ENCODE assay signal across 28 cellular contexts in genomic region chr2:164975885-164976284, GRCh38. TPM values are rescaled to one million over a fixed set of nuclear protein-coding genes. Genes with fewer than 3 reads are reported as not detected.
DNase-seq lines count a peak whose midpoint lies in the region; ATAC-seq, FAIRE-seq and TF ChIP-seq lines count a peak whose summit lies in the region.
"Had no signal": no experiment of that assay in that cellular context is flagged by ENCODE, and none has a peak within 500 bp of the region (broad histone marks: within the 10 kb centered on the region; RNA-seq: fewer than 3 reads in every experiment).

No MANE protein-coding gene starts in this region.

- FAIRE-seq in A549 (lab: Jason Lieb, UNC), result peak; percentile 18
- FAIRE-seq in kidney (lab: Jason Lieb, UNC), result peak; percentile 65
- FAIRE-seq: A204.1, endothelial cell of umbilical vein, HepG2 had no signal

- WGBS in A549 (ENCODE audit: missing lambda C conversion rate), result 40% methylated on average over 1 of the region's 1 CpG

- H3K4me2 ChIP-seq in A549 (no peak overlapping the region), OCI-LY3 (ENCODE audit: low read length) (0 out of 2 replicates have a peak overlapping the region, but pooled peaks have one; percentile 13)

- H3K9ac ChIP-seq in OCI-LY3 (ENCODE audit: low read length), result no peak overlapping the region
- H3K9ac ChIP-seq in kidney (ENCODE audit: low read length in 2 of 2), result no peak overlapping the region

- H3K4me3 Mint-ChIP-seq in IgD-negative memory B cell, result peak overlapping the region in 3 of 4 donors; percentile 6 to 79 (median 55)
- no peak overlapping the region for H3K4me3 Mint-ChIP-seq in activated CD8-positive, alpha-beta T cell treated with anti-CD3 and anti-CD28 coated beads, Interleukin-2, amount 10 ng/mL, durations not matched to agents 7 days and 5 days
- H3K4me3 Mint-ChIP-seq: activated T-helper 1 cell treated with anti-CD3 and anti-CD28 coated beads, Interleukin-12 subunit alpha, Interleukin-12 subunit beta, Interleukin-2, Interleukin-4 antibody, amounts not matched to agents 30 ng/mL and 10 ng/mL and 1 ng/mL, durations not matched to agents 14 hours and 24 hours and 36 hours; naive thymus-derived CD8-positive, alpha-beta T cell; stimulated activated naive CD8-positive, alpha-beta T cell treated with anti-CD3 and anti-CD28 coated beads, Interleukin-15, amount 100 ng/mL, for 72 hours had no signal

- CTCF ChIA-PET in A549 (lab: Yijun Ruan, JAX), result no interaction called here
- CTCF ChIA-PET in activated CD8-positive, alpha-beta T cell treated with anti-CD3 and anti-CD28 coated beads, Interleukin-2, amount 10 ng/mL, durations not matched to agents 7 days and 5 days (lab: Charles Lee), result interaction anchor here (1.1 kb wide), 1 partner anchor 17 kb away, joined by 3 read pairs; no protein-coding TSS in a partner anchor

- no peak for TF ChIP-seq RAD21 in A549 (conservative IDR thresholded peaks at IDR 0.05 in 1 of 2, IDR thresholded peaks at IDR 0.05 in 1 of 2)

- H2AFZ ChIP-seq in OCI-LY3 (ENCODE audit: low read depth, low read length), result no peak overlapping the region

- peak overlapping the region in 2 of 3 donors; percentile 22 to 80 for H3K27ac Mint-ChIP-seq in IgD-negative memory B cell
- no peak overlapping the region for H3K27ac Mint-ChIP-seq in activated CD8-positive, alpha-beta T cell treated with anti-CD3 and anti-CD28 coated beads, Interleukin-2, amount 10 ng/mL, durations not matched to agents 7 days and 5 days
- H3K27ac Mint-ChIP-seq: activated T-helper 1 cell treated with anti-CD3 and anti-CD28 coated beads, Interleukin-12 subunit alpha, Interleukin-12 subunit beta, Interleukin-2, Interleukin-4 antibody, amounts not matched to agents 30 ng/mL and 10 ng/mL and 1 ng/mL, durations not matched to agents 14 hours and 24 hours and 36 hours; stimulated activated naive CD8-positive, alpha-beta T cell treated with anti-CD3 and anti-CD28 coated beads, Interleukin-15, amount 100 ng/mL, for 72 hours had no signal

- POLR2A ChIA-PET in A549 (lab: Yijun Ruan, JAX), result no interaction called here
- POLR2A ChIA-PET in activated CD8-positive, alpha-beta T cell treated with anti-CD3 and anti-CD28 coated beads, Interleukin-2, amount 10 ng/mL, durations not matched to agents 7 days and 5 days (lab: Charles Lee), result no interaction called here

- no peak for TF ChIP-seq EP300 in A549 (IDR thresholded peaks at IDR 0.05)

- intact Hi-C loops in kidney (cut with DNase I), result no loop called here

- peaks cover 40 to 53% (median 44%) of the 10 kb centered on the region in 3 donors for H3K4me1 Mint-ChIP-seq in IgD-negative memory B cell
- H3K4me1 Mint-ChIP-seq in activated CD8-positive, alpha-beta T cell treated with anti-CD3 and anti-CD28 coated beads, Interleukin-2, amount 10 ng/mL, durations not matched to agents 7 days and 5 days (ENCODE audit: low read depth), result no peaks in the 10 kb centered on the region
- H3K4me1 Mint-ChIP-seq: stimulated activated naive CD8-positive, alpha-beta T cell treated with anti-CD3 and anti-CD28 coated beads, Interleukin-15, amount 100 ng/mL, for 72 hours had no signal

- H3K27me3 ChIP-seq in OCI-LY3 (ENCODE audit: low read depth, low read length), result peaks cover 15% of the 10 kb centered on the region
- H3K27me3 ChIP-seq: BE2C, brain microvascular endothelial cell, uterus had no signal

- TF ChIP-seq CTCF in A549 (IDR thresholded peaks at IDR 0.05), result no peak
- TF ChIP-seq CTCF in OCI-LY3 (IDR thresholded peaks at IDR 0.05; ENCODE audit: low read depth, low read length), result no peak
- no peak for TF ChIP-seq CTCF in kidney (IDR thresholded peaks at IDR 0.05; ENCODE audit: borderline replicate concordance, extremely low read depth, insufficient read depth)

- H3K9me3 Mint-ChIP-seq in IgD-negative memory B cell, result no peaks in the 10 kb centered on the region
- no peaks in the 10 kb centered on the region for H3K9me3 Mint-ChIP-seq in activated CD8-positive, alpha-beta T cell treated with anti-CD3 and anti-CD28 coated beads, Interleukin-2, amount 10 ng/mL, durations not matched to agents 7 days and 5 days (ENCODE audit: insufficient read depth)
- H3K9me3 Mint-ChIP-seq: activated T-helper 1 cell treated with anti-CD3 and anti-CD28 coated beads, Interleukin-12 subunit alpha, Interleukin-12 subunit beta, Interleukin-2, Interleukin-4 antibody, amounts not matched to agents 30 ng/mL and 10 ng/mL and 1 ng/mL, durations not matched to agents 14 hours and 24 hours and 36 hours; naive thymus-derived CD8-positive, alpha-beta T cell; stimulated activated naive CD8-positive, alpha-beta T cell treated with anti-CD3 and anti-CD28 coated beads, Interleukin-15, amount 100 ng/mL, for 72 hours had no signal

- H3K27ac ChIP-seq in A549 (no peak overlapping the region), OCI-LY3 (ENCODE audit: low read length) (no peak overlapping the region), kidney (ENCODE audit: low read depth in 2 of 2, low read length in 2 of 2) (no peak overlapping the region)
- H3K27ac ChIP-seq: brain microvascular endothelial cell, uterus had no signal

- TF ChIP-seq POLR2A in A549 (IDR thresholded peaks at IDR 0.05; ENCODE audit: low read length), result no peak

- no peaks in the 10 kb centered on the region for H3K27me3 Mint-ChIP-seq in IgD-negative memory B cell
- H3K27me3 Mint-ChIP-seq in activated CD8-positive, alpha-beta T cell treated with anti-CD3 and anti-CD28 coated beads, Interleukin-2, amount 10 ng/mL, durations not matched to agents 7 days and 5 days (ENCODE audit: low read depth), result no peaks in the 10 kb centered on the region
- H3K27me3 Mint-ChIP-seq: naive thymus-derived CD8-positive, alpha-beta T cell; stimulated activated naive CD8-positive, alpha-beta T cell treated with anti-CD3 and anti-CD28 coated beads, Interleukin-15, amount 100 ng/mL, for 72 hours had no signal

- DNase-seq in A549 (ENCODE audit: low read depth in 1 of 2, low spot score in 1 of 2) (no peak), kidney (no peak), T-helper 9 cell (no peak), NCI-H345 treated with DMSO at 0.1 percent for 48 hours (lab: John Stamatoyannopoulos, UW; ENCODE audit: unreplicated experiment) (no peak)
- no peak for DNase-seq in activated CD8-positive, alpha-beta T cell treated with anti-CD3 and anti-CD28 coated beads, Interleukin-2, amount 10 ng/mL, durations not matched to agents 7 days and 5 days
- DNase-seq: activated CD4-positive, alpha-beta T cell treated with anti-CD3 and anti-CD28 coated beads, Interleukin-2, amount 50 U/mL, for 4 hours; activated naive CD4-positive, alpha-beta T cell treated with anti-CD3 and anti-CD28 coated beads, Interleukin-2, amount 50 U/mL, for 16 hours; amniotic stem cell; BE2C; brain microvascular endothelial cell; GDM1; left ventricle myocardium superior; midbrain; naive thymus-derived CD8-positive, alpha-beta T cell; NCI-H2029; occipital lobe; OCI-M1; stimulated activated naive CD8-positive, alpha-beta T cell treated with anti-CD3 and anti-CD28 coated beads, Interleukin-15, amount 100 ng/mL, for 72 hours; SW 1271; T1000; uterus had no signal

- H3K9me3 ChIP-seq in A549 (no peaks in the 10 kb centered on the region), OCI-LY3 (ENCODE audit: insufficient read depth, low read length) (no peaks in the 10 kb centered on the region), kidney (ENCODE audit: control insufficient read depth in 1 of 2, low read length in 2 of 2) (no peaks in the 10 kb centered on the region)
- H3K9me3 ChIP-seq: BE2C, uterus had no signal

- ATAC-seq in A549, result no peak
- ATAC-seq in activated CD8-positive, alpha-beta T cell treated with anti-CD3 and anti-CD28 coated beads, Interleukin-2, amount 10 ng/mL, durations not matched to agents 7 days and 5 days, result no peak
- no peak for ATAC-seq in GM19023 (IDR thresholded peaks at IDR 0.05; ENCODE audit: unreplicated experiment)
- ATAC-seq: HepG2; left ventricle myocardium superior; naive thymus-derived CD8-positive, alpha-beta T cell; stimulated activated naive CD8-positive, alpha-beta T cell treated with anti-CD3 and anti-CD28 coated beads, Interleukin-15, amount 100 ng/mL, for 72 hours had no signal

- H3K4me1 ChIP-seq in A549 (peaks cover 12% of the 10 kb centered on the region), OCI-LY3 (ENCODE audit: low read length) (peaks cover 26% of the 10 kb centered on the region), kidney (ENCODE audit: control insufficient read depth in 1 of 2, insufficient read depth in 1 of 2, low read depth in 1 of 2, low read length in 2 of 2) (no peaks in the 10 kb centered on the region)
- H3K4me1 ChIP-seq: BE2C, uterus had no signal

- no peaks in the 10 kb centered on the region; the same call in 1 of the 2 replicates for H4K20me1 ChIP-seq in OCI-LY3 (ENCODE audit: insufficient read depth, low read length)

- H3K79me2 ChIP-seq in OCI-LY3 (ENCODE audit: low read length), result no peaks in the 10 kb centered on the region

- H3K4me3 ChIP-seq in A549, result no peak overlapping the region
- H3K4me3 ChIP-seq in OCI-LY3 (ENCODE audit: low read length), result no peak overlapping the region
- H3K4me3 ChIP-seq in kidney (ENCODE audit: low read length in 2 of 2), result no peak overlapping the region
- H3K4me3 ChIP-seq: uterus had no signal

- H3K36me3 ChIP-seq in OCI-LY3 (replicated peaks; ENCODE audit: low read depth, low read length), result no peaks in the 10 kb centered on the region
- no peaks in the 10 kb centered on the region for H3K36me3 ChIP-seq in kidney (ENCODE audit: control insufficient read depth in 1 of 2, insufficient read depth in 2 of 2, low read length in 2 of 2)
- H3K36me3 ChIP-seq: BE2C, brain microvascular endothelial cell, uterus had no signal

- H3K36me3 Mint-ChIP-seq in IgD-negative memory B cell, result peaks cover 4% of the 10 kb centered on the region
- H3K36me3 Mint-ChIP-seq in activated CD8-positive, alpha-beta T cell treated with anti-CD3 and anti-CD28 coated beads, Interleukin-2, amount 10 ng/mL, durations not matched to agents 7 days and 5 days (ENCODE audit: low read depth), result no peaks in the 10 kb centered on the region
- H3K36me3 Mint-ChIP-seq: naive thymus-derived CD8-positive, alpha-beta T cell had no signal

TF ChIP-seq in A549, 52 proteins besides CTCF, POLR2A, EP300 and RAD21 (continues in another document):
- TF ChIP-seq KDM1A (IDR thresholded peaks at IDR 0.05; ENCODE audit: low read depth), result no peak

RNA-seq across cellular contexts. Expression of gene SLC38A11, which starts 20.6 kb away (rescaled TPM):
- polyA plus RNA-seq in A549 (2011; rRNA removed), result 0.22 and 0.53 TPM in 2 replicates
- polyA plus RNA-seq in A549 (2012; cell fraction: cytosol; rRNA removed), result not detected in 2 replicates
- not detected in 2 replicates for polyA plus RNA-seq in A549 (2012; cell fraction: nucleus; rRNA removed)
- 0.05 to 0.11 TPM (median 0.07 TPM) in 3 replicates for polyA plus RNA-seq in A549 (2017; fragmentation: RNase III; extraction: RNeasy Plus Mini Kit Qiagen cat#74134 plus additional on column Dnase treatment)
- polyA minus RNA-seq in A549 (2011; rRNA and poly(A)+ RNA removed), result 0.34 and 0.83 TPM in 2 replicates
- polyA plus RNA-seq in IgD-negative memory B cell, result 0.60 TPM
- total RNA-seq in kidney, result 20.0 TPM
- polyA plus RNA-seq in kidney (ENCODE audit: insufficient read depth, low read depth, low replicate concordance), result 6.5 TPM
- not detected for total RNA-seq in activated CD8-positive, alpha-beta T cell treated with anti-CD3 and anti-CD28 coated beads, Interleukin-2, amount 10 ng/mL, durations not matched to agents 7 days and 5 days
- total RNA-seq: activated T-helper 1 cell treated with anti-CD3 and anti-CD28 coated beads, Interleukin-12 subunit alpha, Interleukin-12 subunit beta, Interleukin-2, Interleukin-4 antibody, amounts not matched to agents 30 ng/mL and 10 ng/mL and 1 ng/mL, durations not matched to agents 14 hours and 24 hours and 36 hours; endothelial cell of umbilical vein had no signal
- polyA plus RNA-seq: endothelial cell of umbilical vein; naive thymus-derived CD8-positive, alpha-beta T cell had no signal
